Comparison of ENCODE assay signal across 24 cellular contexts in the genomic region with DNA sequence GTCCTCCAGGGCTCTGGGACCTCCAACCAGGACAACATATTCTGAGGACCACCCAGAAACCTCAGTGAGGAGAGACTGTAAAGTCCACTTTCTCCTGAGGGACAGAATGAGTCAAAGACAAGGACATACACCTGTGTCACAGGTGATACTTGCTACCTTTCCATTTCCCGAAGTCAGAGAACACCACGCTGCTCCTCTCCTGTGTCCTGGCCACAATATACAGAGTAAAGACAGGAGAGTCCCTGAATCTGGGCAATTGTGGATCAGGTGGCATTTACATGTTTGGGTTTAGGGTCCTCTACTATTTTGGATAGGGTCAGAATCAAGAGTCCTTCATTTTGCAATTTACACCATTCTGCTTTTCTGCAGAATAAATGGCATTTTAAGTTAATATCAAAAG. TPM values are rescaled to one million over a fixed set of nuclear protein-coding genes. Genes with fewer than 3 reads are reported as not detected.
A peak's percentile ranks its signal among the peaks of the same experiment; 100 is the strongest.
DNase-seq lines count a peak whose midpoint lies in the region; ATAC-seq and TF ChIP-seq lines count a peak whose summit lies in the region.
"Had no signal": no experiment of that assay in that cellular context is flagged by ENCODE, and none has a peak within 500 bp of the region (broad histone marks: within the 10 kb centered on the region; RNA-seq: fewer than 3 reads in every experiment).

No MANE protein-coding gene starts in this region.

- peaks cover 0 to 3% of the 10 kb centered on the region in 2 experiments for H3K4me1 ChIP-seq in trophoblast cell (ENCODE audit: control insufficient read depth in 1 of 2, insufficient read depth in 2 of 2, low read length in 2 of 2)
- H3K4me1 ChIP-seq in mesenchymal stem cell (ENCODE audit: control insufficient read depth, insufficient read depth, low read depth, low read length) = peaks cover 20% of the 10 kb centered on the region

- H3K4me3 ChIP-seq in trophoblast cell (ENCODE audit: low read depth, low read length) = no peak overlapping the region
- H3K4me3 ChIP-seq in mesenchymal stem cell (ENCODE audit: insufficient read depth in 1 of 2, low read depth in 1 of 2, low read length in 2 of 2) = no peak overlapping the region

- H3K27me3 ChIP-seq in trophoblast cell (ENCODE audit: insufficient read depth, low read length) = no peaks in the 10 kb centered on the region
- H3K27me3 ChIP-seq in mesenchymal stem cell (ENCODE audit: control insufficient read depth in 1 of 2, insufficient read depth in 1 of 2, low read length in 2 of 2) = no peaks in the 10 kb centered on the region
- H3K27me3 ChIP-seq: BE2C had no signal

- H3K27ac ChIP-seq in VCaP (0 out of 2 replicates have a peak overlapping the region, but pooled peaks have one; percentile 8), trophoblast cell (ENCODE audit: low read depth, low read length) (no peak overlapping the region), mesenchymal stem cell (ENCODE audit: low read length, poor library complexity, severe bottlenecking) (no peak overlapping the region)
- H3K27ac ChIP-seq: 22Rv1 had no signal

- no peak overlapping the region for H4K12ac ChIP-seq in trophoblast cell (ENCODE audit: low read depth, low read length)

- CTCF ChIA-PET in activated CD8-positive, alpha-beta memory T cell treated with anti-CD3 and anti-CD28 coated beads, Interleukin-2, amount 10 ng/mL, durations not matched to agents 7 days and 5 days (lab: Charles Lee) = no interaction called here

- H3K9me3 Mint-ChIP-seq in activated CD8-positive, alpha-beta memory T cell treated with anti-CD3 and anti-CD28 coated beads, Interleukin-2, amount 10 ng/mL, durations not matched to agents 7 days and 5 days (ENCODE audit: low read depth) = no peaks in the 10 kb centered on the region
- H3K9me3 Mint-ChIP-seq: CD14-positive monocyte had no signal

- peaks cover 32% of the 10 kb centered on the region for H3K79me2 ChIP-seq in trophoblast cell (ENCODE audit: control insufficient read depth, insufficient read depth, low read length, poor library complexity)

- H3K4me3 Mint-ChIP-seq in activated CD8-positive, alpha-beta memory T cell treated with anti-CD3 and anti-CD28 coated beads, Interleukin-2, amount 10 ng/mL, durations not matched to agents 7 days and 5 days = no peak overlapping the region
- H3K4me3 Mint-ChIP-seq: CD14-positive monocyte had no signal

- H3K79me1 ChIP-seq in trophoblast cell (ENCODE audit: low read length) = peaks cover 4% of the 10 kb centered on the region
- H3K79me1 ChIP-seq in mesenchymal stem cell (replicated peaks; ENCODE audit: low read length, poor library complexity, severe bottlenecking) = no peaks in the 10 kb centered on the region

- H3K4ac ChIP-seq in trophoblast cell (ENCODE audit: low read depth, low read length) (peak overlapping the region; percentile 21), mesenchymal stem cell (ENCODE audit: low read depth in 1 of 2, low read length in 2 of 2) (no peak overlapping the region)

- DNase-seq in activated CD8-positive, alpha-beta memory T cell treated with anti-CD3 and anti-CD28 coated beads, Interleukin-2, amount 10 ng/mL, durations not matched to agents 7 days and 5 days = no peak
- DNase-seq in activated CD8-positive, alpha-beta memory T cell treated with anti-CD3 and anti-CD28 coated beads for 24 hours = no peak
- DNase-seq in trophoblast cell (no peak), epidermal melanocyte (ENCODE audit: insufficient read length, low spot score) (no peak), nucleus accumbens (lab: John Stamatoyannopoulos, UW) (no peak), AML-193 (lab: John Stamatoyannopoulos, UW) (no peak), mesenchymal stem cell (no peak)
- DNase-seq: BE2C, DMS153, DND-41, GOT3, HCEC 1CT, KG1, NCI-H1092, NCI-H1417 treated with DMSO at 0.1 percent for 48 hours, NCI-H1694 treated with DMSO at 0.1 percent for 48 hours, NCI-H2081, NCI-H226, NCI-H510A, NCI-H69, SK-N-SH had no signal

- no peak overlapping the region for H2BK120ac ChIP-seq in trophoblast cell (ENCODE audit: insufficient read depth, low read length, poor library complexity)
- no peak overlapping the region for H2BK120ac ChIP-seq in mesenchymal stem cell (ENCODE audit: low read depth, low read length)

- no peak overlapping the region for H3K4me2 ChIP-seq in trophoblast cell (ENCODE audit: low read length)
- no peak overlapping the region for H3K4me2 ChIP-seq in mesenchymal stem cell (ENCODE audit: low read length, poor library complexity, severe bottlenecking)
- H3K4me2 ChIP-seq: SK-N-SH had no signal

- H2AK5ac ChIP-seq in trophoblast cell (ENCODE audit: low read length) (no peak overlapping the region), mesenchymal stem cell (ENCODE audit: low read length, severe bottlenecking) (no peak overlapping the region)

- H4K8ac ChIP-seq in trophoblast cell (ENCODE audit: low read depth, low read length) (no peak overlapping the region), mesenchymal stem cell (ENCODE audit: low read length) (no peak overlapping the region)

- H3K23ac ChIP-seq in trophoblast cell (ENCODE audit: low read length) (no peak overlapping the region), mesenchymal stem cell (ENCODE audit: low read length in 2 of 2) (no peak overlapping the region)

- no peak overlapping the region for H2BK5ac ChIP-seq in trophoblast cell (ENCODE audit: low read depth, low read length, poor library complexity)
- no peak overlapping the region for H2BK5ac ChIP-seq in mesenchymal stem cell (ENCODE audit: low read depth, low read length, poor library complexity, severe bottlenecking)

- no peaks in the 10 kb centered on the region for H3K27me3 Mint-ChIP-seq in activated CD8-positive, alpha-beta memory T cell treated with anti-CD3 and anti-CD28 coated beads, Interleukin-2, amount 10 ng/mL, durations not matched to agents 7 days and 5 days

- no peak for ATAC-seq in activated CD8-positive, alpha-beta memory T cell treated with anti-CD3 and anti-CD28 coated beads, Interleukin-2, amount 10 ng/mL, durations not matched to agents 7 days and 5 days

- H3K36me3 Mint-ChIP-seq in activated CD8-positive, alpha-beta memory T cell treated with anti-CD3 and anti-CD28 coated beads, Interleukin-2, amount 10 ng/mL, durations not matched to agents 7 days and 5 days = peaks cover 10% of the 10 kb centered on the region

- H4K91ac ChIP-seq in trophoblast cell (ENCODE audit: low read depth, low read length) (no peak overlapping the region), mesenchymal stem cell (ENCODE audit: low read length) (no peak overlapping the region)

- H3K9me3 ChIP-seq in trophoblast cell (ENCODE audit: insufficient read depth, low read depth, low read length) = no peaks in the 10 kb centered on the region
- H3K9me3 ChIP-seq in mesenchymal stem cell (ENCODE audit: control insufficient read depth, low read length) = no peaks in the 10 kb centered on the region
- H3K9me3 ChIP-seq: BE2C, SK-N-SH had no signal

- no peak for TF ChIP-seq CTCF in VCaP (conservative IDR thresholded peaks at IDR 0.05)

- H2AFZ ChIP-seq in trophoblast cell (ENCODE audit: insufficient read depth, low read length, poor library complexity) (no peak overlapping the region), mesenchymal stem cell (ENCODE audit: low read depth, low read length) (no peak overlapping the region)

- H3K18ac ChIP-seq in trophoblast cell (ENCODE audit: low read length) = no peak overlapping the region
- H3K18ac ChIP-seq in mesenchymal stem cell (ENCODE audit: low read depth in 1 of 2, low read length in 2 of 2) = no peak overlapping the region

- peaks cover 58% of the 10 kb centered on the region for H3K4me1 Mint-ChIP-seq in activated CD8-positive, alpha-beta memory T cell treated with anti-CD3 and anti-CD28 coated beads, Interleukin-2, amount 10 ng/mL, durations not matched to agents 7 days and 5 days

- H3K36me3 ChIP-seq in trophoblast cell (ENCODE audit: control insufficient read depth in 1 of 2, insufficient read depth in 2 of 2, low read length in 2 of 2) = peaks cover 7 to 20% of the 10 kb centered on the region in 2 experiments
- H3K36me3 ChIP-seq in mesenchymal stem cell (ENCODE audit: control insufficient read depth in 1 of 2, insufficient read depth in 2 of 2, low read depth in 1 of 2, low read length in 2 of 2) = peaks cover 17 to 23% of the 10 kb centered on the region in 2 experiments
- H3K36me3 ChIP-seq: BE2C had no signal

- H3K27ac Mint-ChIP-seq in activated CD8-positive, alpha-beta memory T cell treated with anti-CD3 and anti-CD28 coated beads, Interleukin-2, amount 10 ng/mL, durations not matched to agents 7 days and 5 days = peak overlapping the region; percentile 1

- H2BK12ac ChIP-seq in trophoblast cell (ENCODE audit: low read length) = no peak overlapping the region
- no peak overlapping the region for H2BK12ac ChIP-seq in mesenchymal stem cell (ENCODE audit: low read length in 2 of 2)

- no peak overlapping the region for H3K14ac ChIP-seq in trophoblast cell (ENCODE audit: low read length)
- no peak overlapping the region for H3K14ac ChIP-seq in mesenchymal stem cell (ENCODE audit: low read length in 2 of 2)

- H3K9ac ChIP-seq in trophoblast cell (ENCODE audit: low read length) (no peak overlapping the region), mesenchymal stem cell (ENCODE audit: low read length) (no peak overlapping the region)
- H3K9ac ChIP-seq: SK-N-SH had no signal

- H2BK15ac ChIP-seq in mesenchymal stem cell (ENCODE audit: low read depth, poor library complexity, severe bottlenecking) = no peak overlapping the region

- WGBS in trophoblast cell (ENCODE audit: extremely low coverage, insufficient coverage, insufficient read length) = no CpG with 5 or more reads among the region's 2 CpGs
- WGBS in mesenchymal stem cell = 100% methylated on average over 2 of the region's 2 CpGs

RNA-seq across cellular contexts. Expression of gene MED26, which starts 4.9 kb away (rescaled TPM):
- 10 to 100 TPM; 16.0 to 21.3 TPM for total RNA-seq in activated CD8-positive, alpha-beta memory T cell treated with anti-CD3 and anti-CD28 coated beads, Interleukin-2, amount 10 ng/mL, durations not matched to agents 7 days and 5 days
- 10.5 and 11.2 TPM in 2 replicates for polyA plus RNA-seq in trophoblast cell (2013)
- polyA plus RNA-seq in mesenchymal stem cell (2013, experiment 1 of 2) = 4.5 TPM
- polyA plus RNA-seq in mesenchymal stem cell (2013, experiment 2 of 2) = 4.4 TPM

RNA-seq across cellular contexts. Expression of gene SMIM7, which starts 36.9 kb away (rescaled TPM):
- total RNA-seq in activated CD8-positive, alpha-beta memory T cell treated with anti-CD3 and anti-CD28 coated beads, Interleukin-2, amount 10 ng/mL, durations not matched to agents 7 days and 5 days = 10 to 100 TPM; 55.4 to 60.0 TPM
- polyA plus RNA-seq in trophoblast cell (2013) = 65.8 and 66.8 TPM in 2 replicates
- 67.8 TPM for polyA plus RNA-seq in mesenchymal stem cell (2013, experiment 1 of 2)
- 69.3 TPM for polyA plus RNA-seq in mesenchymal stem cell (2013, experiment 2 of 2)

RNA-seq across cellular contexts. Expression of gene TMEM38A, which starts 37.9 kb away (rescaled TPM):
- total RNA-seq in activated CD8-positive, alpha-beta memory T cell treated with anti-CD3 and anti-CD28 coated beads, Interleukin-2, amount 10 ng/mL, durations not matched to agents 7 days and 5 days = under 1 TPM; 0.87 to 0.88 TPM
- polyA plus RNA-seq in trophoblast cell (2013) = 1.4 and 1.6 TPM in 2 replicates
- polyA plus RNA-seq in mesenchymal stem cell (2013, experiment 1 of 2) = 0.95 TPM
- 0.93 TPM for polyA plus RNA-seq in mesenchymal stem cell (2013, experiment 2 of 2)

RNA-seq across cellular contexts. Expression of gene SLC35E1, which starts 50.9 kb away (rescaled TPM):
- 10 to 100 TPM; 46.2 to 46.3 TPM for total RNA-seq in activated CD8-positive, alpha-beta memory T cell treated with anti-CD3 and anti-CD28 coated beads, Interleukin-2, amount 10 ng/mL, durations not matched to agents 7 days and 5 days
- polyA plus RNA-seq in trophoblast cell (2013) = 101 TPM in 2 replicates
- polyA plus RNA-seq in mesenchymal stem cell (2013, experiment 1 of 2) = 65.2 TPM
- polyA plus RNA-seq in mesenchymal stem cell (2013, experiment 2 of 2) = 65.7 TPM
